In genomic region chr18:69838620-69839411, GRCh38 we compare ENCODE assay signal across 10 cellular contexts.
DNase-seq lines count a peak whose midpoint lies in the region; ATAC-seq and TF ChIP-seq lines count a peak whose summit lies in the region.
"Had no signal": no experiment of that assay in that cellular context is flagged by ENCODE, and none has a peak within 500 bp of the region (broad histone marks: within the 10 kb centered on the region; RNA-seq: fewer than 3 reads in every experiment).

No MANE protein-coding gene starts in this region.

- no peaks in the 10 kb centered on the region for H3K9me3 ChIP-seq in left lung

- H3K4me1 ChIP-seq in left lung = no peaks in the 10 kb centered on the region

- H3K4me3 ChIP-seq in left lung = no peak overlapping the region

- intact Hi-C loops in left lung (cut with DNase I) = no loop called here

- POLR2A ChIA-PET in HEK293T (lab: Yijun Ruan, JAX) = no interaction called here

- no peak overlapping the region for H3K27ac ChIP-seq in left lung
- H3K27ac ChIP-seq: 22Rv1 had no signal

- H3K36me3 ChIP-seq in left lung = no peaks in the 10 kb centered on the region

- H3K27me3 ChIP-seq in left lung = no peaks in the 10 kb centered on the region

- ATAC-seq in HG03135 (IDR thresholded peaks at IDR 0.05; ENCODE audit: unreplicated experiment) (no peak), left lung (no peak)

- DNase-seq in DMS 273 (lab: John Stamatoyannopoulos, UW; ENCODE audit: unreplicated experiment) (peak; percentile 31), DMS 273 treated with DMSO at 0.1 percent for 48 hours (lab: John Stamatoyannopoulos, UW) (no peak), HEK293T (ENCODE audit: extremely low spot score) (peak; percentile 80), RKO (ENCODE audit: low spot score) (peak; percentile 39), kidney tubule cell (ENCODE audit: low spot score) (peak; percentile 4), left lung (no peak)
- DNase-seq in NK-92 treated with Interleukin-12 subunit alpha and Interleukin-12 subunit beta, amount 100 ng/mL, for 24 hours (lab: John Stamatoyannopoulos, UW) = no peak
- DNase-seq: activated gamma-delta T cell treated with Interleukin-2 at 50 U/mL for 16 hours had no signal

- TF ChIP-seq CTCF in left lung (IDR thresholded peaks at IDR 0.05) = no peak

- CTCF ChIA-PET in HEK293T (lab: Yijun Ruan, JAX) = no interaction called here

TF ChIP-seq in HEK293T, 16 proteins besides CTCF, POLR2A, EP300 and RAD21:
- TF ChIP-seq LEF1 (IDR thresholded peaks at IDR 0.05; ENCODE audit: borderline replicate concordance) (no peak), PKNOX1 (IDR thresholded peaks at IDR 0.05) (peak; percentile 80)
TF ChIP-seq in HEK293T: peak in this region for 1.

Comparison
In these comparisons a context has a peak if more than half of its experiments do, and no peak if none do; other contexts are left out.
1. DNase-seq: peak in DMS 273 (single experiment), HEK293T (single experiment), RKO (single experiment) and kidney tubule cell (single experiment); none in DMS 273 treated with DMSO at 0.1 percent for 48 hours (single experiment), NK-92 treated with Interleukin-12 subunit alpha and Interleukin-12 subunit beta, amount 100 ng/mL, for 24 hours (single experiment) and left lung (0 of 2).